Comparison of ENCODE assay signal across 15 cellular contexts in genomic region chr7:106568002-106568679, GRCh38.
DNase-seq lines count a peak whose midpoint lies in the region; ATAC-seq, FAIRE-seq and TF ChIP-seq lines count a peak whose summit lies in the region.
"Had no signal": no experiment of that assay in that cellular context is flagged by ENCODE, and none has a peak within 500 bp of the region (broad histone marks: within the 10 kb centered on the region; RNA-seq: fewer than 3 reads in every experiment).

No MANE protein-coding gene starts in this region.

- no peak for TF ChIP-seq EP300 in A549 (IDR thresholded peaks at IDR 0.05)

- peak overlapping the region; percentile 63 to 85 for H3K27ac ChIP-seq in A549
- no peak overlapping the region for H3K27ac ChIP-seq in H9 (ENCODE audit: insufficient read length, low read depth, low read length)
- peak overlapping the region; percentile 45 for H3K27ac ChIP-seq in keratinocyte (ENCODE audit: control insufficient read depth, insufficient read depth, low read length)
- H3K27ac ChIP-seq in caudate nucleus (ENCODE audit: low read depth, low read length): no peak overlapping the region
- H3K27ac ChIP-seq: ovary had no signal

- DNase-seq in A549 (ENCODE audit: low read depth in 1 of 2, low spot score in 1 of 2): no peak
- DNase-seq in H9: no peak
- no peak for DNase-seq in activated naive CD8-positive, alpha-beta T cell treated with anti-CD3 and anti-CD28 coated beads for 36 hours
- DNase-seq in keratinocyte (ENCODE audit: low read depth, low spot score): no peak
- no peak for DNase-seq in D341Med (ENCODE audit: low spot score)
- DNase-seq in caudate nucleus (lab: John Stamatoyannopoulos, UW): no peak
- DNase-seq: activated CD8-positive, alpha-beta memory T cell treated with anti-CD3 and anti-CD28 coated beads for 24 hours; activated naive CD8-positive, alpha-beta T cell treated with anti-CD3 and anti-CD28 coated beads, Interleukin-2, amount 10 ng/mL, durations not matched to agents 7 days and 5 days; kidney; ovary had no signal

- H3K9ac ChIP-seq in H9 (ENCODE audit: extremely low read depth, insufficient read length, low read length): no peak overlapping the region
- H3K9ac ChIP-seq in keratinocyte (ENCODE audit: control insufficient read depth, extremely low read depth, insufficient read depth, low read length): no peak overlapping the region

- peak overlapping the region; percentile 37 for H3T11ph ChIP-seq in H9 (ENCODE audit: low read length)

- H3K9me3 ChIP-seq in A549: peaks cover 4% of the 10 kb centered on the region; the same call in 2 of the 3 replicates
- H3K9me3 ChIP-seq in H9 (ENCODE audit: control insufficient read depth, low read depth, low read length): no peaks in the 10 kb centered on the region
- no peaks in the 10 kb centered on the region for H3K9me3 ChIP-seq in keratinocyte (ENCODE audit: control insufficient read depth, low read depth, low read length)
- H3K9me3 ChIP-seq: ovary had no signal

- no peak overlapping the region for H4K5ac ChIP-seq in H9 (ENCODE audit: insufficient read length, low read depth, low read length)

- peak overlapping the region in 1 of 3 experiments; percentile 86; a peak in 1 of 7 replicates for H3K27ac Mint-ChIP-seq in H9
- peak overlapping the region; percentile 86 for H3K27ac Mint-ChIP-seq in activated naive CD8-positive, alpha-beta T cell treated with anti-CD3 and anti-CD28 coated beads for 36 hours
- H3K27ac Mint-ChIP-seq: activated naive CD8-positive, alpha-beta T cell treated with anti-CD3 and anti-CD28 coated beads, Interleukin-2, amount 10 ng/mL, durations not matched to agents 7 days and 5 days had no signal

- TF ChIP-seq CTCF in A549 (IDR thresholded peaks at IDR 0.05) (no peak), H9 (conservative IDR thresholded peaks at IDR 0.05) (no peak), keratinocyte (optimal IDR thresholded peaks at IDR 0.05 in 1 of 3, IDR thresholded peaks at IDR 0.05 in 1 of 3, conservative IDR thresholded peaks at IDR 0.05 in 1 of 3; ENCODE audit: extremely low read depth in 1 of 3, insufficient read depth in 2 of 3, low read length in 3 of 3) (no peak)

- no peak overlapping the region for H2BK20ac ChIP-seq in H9 (ENCODE audit: low read depth, low read length, poor library complexity, severe bottlenecking)

- H3K9me1 ChIP-seq in keratinocyte (ENCODE audit: control insufficient read depth, extremely low read depth, insufficient read depth, low read length): no peaks in the 10 kb centered on the region

- H3K4me3 ChIP-seq in A549 (no peak overlapping the region), keratinocyte (ENCODE audit: control insufficient read depth in 2 of 3, extremely low read depth in 1 of 3, insufficient read depth in 2 of 3, low read depth in 1 of 3, low read length in 3 of 3) (no peak overlapping the region)
- H3K4me3 ChIP-seq: ovary had no signal

- H3K4me2 ChIP-seq in A549 (peak overlapping the region; percentile 41), H9 (ENCODE audit: insufficient read depth, insufficient read length, low read length) (no peak overlapping the region), keratinocyte (ENCODE audit: control insufficient read depth, extremely low read depth, insufficient read depth, low read depth, low read length) (peak overlapping the region; percentile 35)

- H3K9me3 Mint-ChIP-seq in H9: peaks cover 0 to 3% of the 10 kb centered on the region in 2 experiments; a peak in 3 of 5 replicates
- peaks cover 3% of the 10 kb centered on the region for H3K9me3 Mint-ChIP-seq in activated naive CD8-positive, alpha-beta T cell treated with anti-CD3 and anti-CD28 coated beads for 36 hours
- H3K9me3 Mint-ChIP-seq: central memory CD8-positive, alpha-beta T cell had no signal

- POLR2A ChIA-PET in A549 (lab: Yijun Ruan, JAX): no interaction called here

- H3K4ac ChIP-seq in H9 (ENCODE audit: low read depth, low read length): no peak overlapping the region

- no peak overlapping the region for H2BK15ac ChIP-seq in H9 (ENCODE audit: low read depth, low read length)

- H3K56ac ChIP-seq in H9 (ENCODE audit: insufficient read length, low read depth, low read length): no peak overlapping the region

- no peak overlapping the region for H3K4me3 Mint-ChIP-seq in H9
- no peak overlapping the region for H3K4me3 Mint-ChIP-seq in activated naive CD8-positive, alpha-beta T cell treated with anti-CD3 and anti-CD28 coated beads for 36 hours
- H3K4me3 Mint-ChIP-seq: activated naive CD8-positive, alpha-beta T cell treated with anti-CD3 and anti-CD28 coated beads, Interleukin-2, amount 10 ng/mL, durations not matched to agents 7 days and 5 days; central memory CD8-positive, alpha-beta T cell had no signal

- peaks cover 10% of the 10 kb centered on the region in 2 experiments for H3K4me1 Mint-ChIP-seq in H9
- peaks cover 13% of the 10 kb centered on the region for H3K4me1 Mint-ChIP-seq in activated naive CD8-positive, alpha-beta T cell treated with anti-CD3 and anti-CD28 coated beads for 36 hours
- H3K4me1 Mint-ChIP-seq: central memory CD8-positive, alpha-beta T cell had no signal

- peaks cover 11% of the 10 kb centered on the region; the same call in 2 of the 3 replicates for H3K4me1 ChIP-seq in A549
- peaks cover 2% of the 10 kb centered on the region; the same call in 1 of the 2 replicates for H3K4me1 ChIP-seq in H9 (ENCODE audit: insufficient read depth, low read length)
- H3K4me1 ChIP-seq in keratinocyte (ENCODE audit: control insufficient read depth, extremely low read depth, insufficient read depth, low read length): peaks cover 10% of the 10 kb centered on the region

- H3K18ac ChIP-seq in H9 (ENCODE audit: insufficient read length, low read depth, low read length): no peak overlapping the region

- H3K27me3 ChIP-seq in H9 (ENCODE audit: insufficient read depth, low read length) (no peaks in the 10 kb centered on the region), keratinocyte (ENCODE audit: control insufficient read depth, extremely low read depth, insufficient read depth, low read length) (no peaks in the 10 kb centered on the region)
- H3K27me3 ChIP-seq: ovary had no signal

- WGBS in A549 (ENCODE audit: missing lambda C conversion rate): 53% methylated on average over 2 of the region's 2 CpGs
- WGBS in H9 (ENCODE audit: extremely low coverage, insufficient read length, low lambda C conversion rate): no CpG with 5 or more reads among the region's 2 CpGs

- CTCF ChIA-PET in A549 (lab: Yijun Ruan, JAX): no interaction called here

- FAIRE-seq in A549 (lab: Jason Lieb, UNC) (no peak), keratinocyte (lab: Jason Lieb, UNC) (no peak)
- FAIRE-seq: endothelial cell of umbilical vein, kidney, TTC549 had no signal

- no peak overlapping the region for H2BK120ac ChIP-seq in H9 (ENCODE audit: low read depth, low read length, poor library complexity, severe bottlenecking)

- H3K79me2 ChIP-seq in H9 (ENCODE audit: insufficient read depth, low read length): no peaks in the 10 kb centered on the region
- H3K79me2 ChIP-seq in keratinocyte (ENCODE audit: control insufficient read depth, insufficient read depth, low read length): no peaks in the 10 kb centered on the region

- no peak overlapping the region for H4K91ac ChIP-seq in H9 (ENCODE audit: insufficient read length, low read depth, low read length)

- H3K27me3 Mint-ChIP-seq in H9 (ENCODE audit: low read depth): no peaks in the 10 kb centered on the region
- H3K27me3 Mint-ChIP-seq in activated naive CD8-positive, alpha-beta T cell treated with anti-CD3 and anti-CD28 coated beads for 36 hours: peaks cover 12% of the 10 kb centered on the region
- H3K27me3 Mint-ChIP-seq: activated naive CD8-positive, alpha-beta T cell treated with anti-CD3 and anti-CD28 coated beads, Interleukin-2, amount 10 ng/mL, durations not matched to agents 7 days and 5 days had no signal

- peaks cover 0 to 3% (median 0%) of the 10 kb centered on the region in 3 experiments; a peak in 3 of 7 replicates for H3K36me3 Mint-ChIP-seq in H9 (ENCODE audit: insufficient read depth in 1 of 3, low read depth in 3 of 3)
- peaks cover 5% of the 10 kb centered on the region for H3K36me3 Mint-ChIP-seq in activated naive CD8-positive, alpha-beta T cell treated with anti-CD3 and anti-CD28 coated beads for 36 hours
- H3K36me3 Mint-ChIP-seq: activated naive CD8-positive, alpha-beta T cell treated with anti-CD3 and anti-CD28 coated beads, Interleukin-2, amount 10 ng/mL, durations not matched to agents 7 days and 5 days had no signal

- H3K14ac ChIP-seq in H9 (ENCODE audit: insufficient read depth, low read length): no peak overlapping the region

- H3K23me2 ChIP-seq in H9 (ENCODE audit: insufficient read length, low read depth, low read length, poor library complexity, severe bottlenecking): no peaks in the 10 kb centered on the region

- H4K8ac ChIP-seq in H9 (replicated peaks; ENCODE audit: insufficient read length, low read depth, low read length): no peak overlapping the region

- no peak for TF ChIP-seq RAD21 in A549 (conservative IDR thresholded peaks at IDR 0.05 in 1 of 2, IDR thresholded peaks at IDR 0.05 in 1 of 2)

- dilution Hi-C loops in keratinocyte (cut with MboI; ENCODE audit: extremely low pct_ligation_motif_present, low sequenced_read_pairs): no loop called here

- no peak overlapping the region for H2AFZ ChIP-seq in H9 (ENCODE audit: low read length)
- peak overlapping the region; percentile 36 for H2AFZ ChIP-seq in keratinocyte (ENCODE audit: control insufficient read depth, low read length)

- ATAC-seq in A549: no peak
- no peak for ATAC-seq in GM21529 (IDR thresholded peaks at IDR 0.05; ENCODE audit: unreplicated experiment)
- ATAC-seq in HG03521 (IDR thresholded peaks at IDR 0.05; ENCODE audit: unreplicated experiment): no peak

- H2BK12ac ChIP-seq in H9 (ENCODE audit: insufficient read length, low read depth, low read length): no peak overlapping the region

- H3K79me1 ChIP-seq in H9 (ENCODE audit: insufficient read depth, low read depth, low read length, poor library complexity, severe bottlenecking): no peaks in the 10 kb centered on the region

- no peak overlapping the region for H2AK5ac ChIP-seq in H9 (ENCODE audit: insufficient read length, low read length)

- no peak overlapping the region for H2BK5ac ChIP-seq in H9 (ENCODE audit: insufficient read length, low read length)

- H3K23ac ChIP-seq in H9 (ENCODE audit: insufficient read length, low read depth, low read length): no peak overlapping the region

- no peaks in the 10 kb centered on the region for H3K36me3 ChIP-seq in keratinocyte (ENCODE audit: control insufficient read depth in 2 of 2, extremely low read depth in 1 of 2, insufficient read depth in 2 of 2, low read length in 2 of 2)
- H3K36me3 ChIP-seq: ovary had no signal

- H4K20me1 ChIP-seq in H9 (ENCODE audit: control insufficient read depth, insufficient read depth, insufficient read length) (no peaks in the 10 kb centered on the region), keratinocyte (ENCODE audit: control insufficient read depth, extremely low read depth, insufficient read depth, low read length) (no peaks in the 10 kb centered on the region)

- TF ChIP-seq POLR2A in A549 (IDR thresholded peaks at IDR 0.05; ENCODE audit: low read length): no peak

TF ChIP-seq in A549, 52 proteins besides CTCF, POLR2A, EP300 and RAD21 (continues in another document):
- TF ChIP-seq ZFP36 (IDR thresholded peaks at IDR 0.05; ENCODE audit: borderline replicate concordance, partially characterized antibody) (no peak), FOXS1 (CRISPR knock-in tag; IDR thresholded peaks at IDR 0.05) (no peak)

Comparison
In these comparisons a context has a peak if more than half of its experiments do, and no peak if none do; other contexts are left out.
1. H3K27ac ChIP-seq: peak in A549 (2 of 2) and keratinocyte (single experiment); none in H9 (single experiment) and caudate nucleus (single experiment).